34 cellular contexts compared by ENCODE assay signal in genomic region chr6:70889270-70889669, GRCh38.
"Had no signal": no experiment of that assay in that cellular context is flagged by ENCODE, and none has a peak within 500 bp of the region (broad histone marks: within the 10 kb centered on the region; RNA-seq: fewer than 3 reads in every experiment).

No MANE protein-coding gene starts in this region.

- FAIRE-seq: endometrium, endothelial cell of umbilical vein had no signal

- H3K27ac ChIP-seq: ascending aorta, breast epithelium, cardiac muscle cell, colonic mucosa, epithelial cell of prostate, esophagus squamous epithelium, gastroesophageal sphincter had no signal

- H3K36me3 ChIP-seq: ascending aorta, breast epithelium, cardiac muscle cell, colonic mucosa, esophagus squamous epithelium, gastroesophageal sphincter had no signal

- ATAC-seq: activated CD4-positive, alpha-beta T cell treated with anti-CD3 and anti-CD28 coated beads for 36 hours; activated CD8-positive, alpha-beta memory T cell treated with anti-CD3 and anti-CD28 coated beads, Interleukin-2, amount 10 ng/mL, durations not matched to agents 7 days and 5 days; activated CD8-positive, alpha-beta T cell treated with anti-CD3 and anti-CD28 coated beads, Interleukin-2, amount 10 ng/mL, durations not matched to agents 7 days and 5 days; activated naive CD4-positive, alpha-beta T cell treated with anti-CD3 and anti-CD28 coated beads, Interleukin-2, amount 50 U/mL, for 72 hours; gastroesophageal sphincter; T-helper 17 cell had no signal

- H3K27ac Mint-ChIP-seq: activated CD4-positive, alpha-beta memory T cell treated with anti-CD3 and anti-CD28 coated beads for 36 hours; activated CD4-positive, alpha-beta T cell treated with anti-CD3 and anti-CD28 coated beads for 36 hours; activated CD4-positive, alpha-beta T cell treated with anti-CD3 and anti-CD28 coated beads, Interleukin-2, amount 10 ng/mL, durations not matched to agents 24 days and 14 days; activated CD8-positive, alpha-beta memory T cell treated with anti-CD3 and anti-CD28 coated beads, Interleukin-2, amount 10 ng/mL, durations not matched to agents 7 days and 5 days; activated CD8-positive, alpha-beta T cell treated with anti-CD3 and anti-CD28 coated beads, Interleukin-2, amount 10 ng/mL, durations not matched to agents 7 days and 5 days; activated naive CD4-positive, alpha-beta T cell treated with anti-CD3 and anti-CD28 coated beads for 36 hours; activated naive CD8-positive, alpha-beta T cell treated with anti-CD3 and anti-CD28 coated beads, Interleukin-2, amount 10 ng/mL, durations not matched to agents 7 days and 5 days; activated T-helper 1 cell treated with anti-CD3 and anti-CD28 coated beads, Interleukin-12 subunit alpha, Interleukin-12 subunit beta, Interleukin-2, Interleukin-4 antibody, amounts not matched to agents 30 ng/mL and 10 ng/mL and 1 ng/mL, durations not matched to agents 14 hours and 24 hours and 36 hours; activated T-helper 2 cell treated with anti-CD3 and anti-CD28 coated beads, Interferon-gamma antibody, Interleukin-2, Interleukin-4, amounts not matched to agents 10 μg/mL and 5 μg/mL and 100 μg/mL, durations not matched to agents 14 hours and 24 hours and 36 hours; T-helper 17 cell; T-helper 2 cell treated with Interferon-gamma antibody and Interleukin-4, amounts not matched to agents 5 μg/mL and 100 μg/mL, for 36 hours had no signal

- H3K4me3 Mint-ChIP-seq: activated CD4-positive, alpha-beta memory T cell treated with anti-CD3 and anti-CD28 coated beads for 36 hours; activated CD4-positive, alpha-beta T cell treated with anti-CD3 and anti-CD28 coated beads for 36 hours; activated CD4-positive, alpha-beta T cell treated with anti-CD3 and anti-CD28 coated beads, Interleukin-2, amount 10 ng/mL, durations not matched to agents 24 days and 14 days; activated CD8-positive, alpha-beta memory T cell treated with anti-CD3 and anti-CD28 coated beads, Interleukin-2, amount 10 ng/mL, durations not matched to agents 7 days and 5 days; activated CD8-positive, alpha-beta T cell treated with anti-CD3 and anti-CD28 coated beads, Interleukin-2, amount 10 ng/mL, durations not matched to agents 7 days and 5 days; activated naive CD4-positive, alpha-beta T cell treated with anti-CD3 and anti-CD28 coated beads for 36 hours; activated naive CD8-positive, alpha-beta T cell treated with anti-CD3 and anti-CD28 coated beads, Interleukin-2, amount 10 ng/mL, durations not matched to agents 7 days and 5 days; activated T-helper 1 cell treated with anti-CD3 and anti-CD28 coated beads, Interleukin-12 subunit alpha, Interleukin-12 subunit beta, Interleukin-2, Interleukin-4 antibody, amounts not matched to agents 30 ng/mL and 10 ng/mL and 1 ng/mL, durations not matched to agents 14 hours and 24 hours and 36 hours; brain; T-helper 17 cell; T-helper 2 cell treated with Interferon-gamma antibody and Interleukin-4, amounts not matched to agents 5 μg/mL and 100 μg/mL, for 36 hours had no signal

- H3K27me3 ChIP-seq: ascending aorta, cardiac muscle cell, colonic mucosa, esophagus squamous epithelium, gastroesophageal sphincter had no signal

- H3K27me3 Mint-ChIP-seq: activated CD4-positive, alpha-beta T cell treated with anti-CD3 and anti-CD28 coated beads for 36 hours; activated naive CD8-positive, alpha-beta T cell treated with anti-CD3 and anti-CD28 coated beads, Interleukin-2, amount 10 ng/mL, durations not matched to agents 7 days and 5 days had no signal

- H3K4me1 Mint-ChIP-seq: activated CD4-positive, alpha-beta T cell treated with anti-CD3 and anti-CD28 coated beads for 36 hours; activated CD4-positive, alpha-beta T cell treated with anti-CD3 and anti-CD28 coated beads, Interleukin-2, amount 10 ng/mL, durations not matched to agents 24 days and 14 days; activated CD8-positive, alpha-beta memory T cell treated with anti-CD3 and anti-CD28 coated beads, Interleukin-2, amount 10 ng/mL, durations not matched to agents 7 days and 5 days; activated naive CD8-positive, alpha-beta T cell treated with anti-CD3 and anti-CD28 coated beads, Interleukin-2, amount 10 ng/mL, durations not matched to agents 7 days and 5 days had no signal

- H3K4me3 ChIP-seq: ascending aorta, breast epithelium, cardiac muscle cell, colonic mucosa, esophagus squamous epithelium, gastroesophageal sphincter had no signal

- H3K9me3 Mint-ChIP-seq: activated CD4-positive, alpha-beta memory T cell treated with anti-CD3 and anti-CD28 coated beads for 36 hours; activated CD4-positive, alpha-beta T cell treated with anti-CD3 and anti-CD28 coated beads, Interleukin-2, amount 10 ng/mL, durations not matched to agents 24 days and 14 days; activated naive CD4-positive, alpha-beta T cell treated with anti-CD3 and anti-CD28 coated beads for 36 hours; activated naive CD4-positive, alpha-beta T cell treated with anti-CD3 and anti-CD28 coated beads, Interleukin-2, amount 50 U/mL, for 72 hours; activated naive CD8-positive, alpha-beta T cell treated with anti-CD3 and anti-CD28 coated beads, Interleukin-2, amount 10 ng/mL, durations not matched to agents 7 days and 5 days; activated T-helper 1 cell treated with anti-CD3 and anti-CD28 coated beads, Interleukin-12 subunit alpha, Interleukin-12 subunit beta, Interleukin-2, Interleukin-4 antibody, amounts not matched to agents 30 ng/mL and 10 ng/mL and 1 ng/mL, durations not matched to agents 14 hours and 24 hours and 36 hours; activated T-helper 2 cell treated with anti-CD3 and anti-CD28 coated beads, Interferon-gamma antibody, Interleukin-2, Interleukin-4, amounts not matched to agents 10 μg/mL and 5 μg/mL and 100 μg/mL, durations not matched to agents 14 hours and 24 hours and 36 hours; T-helper 2 cell treated with Interferon-gamma antibody and Interleukin-4, amounts not matched to agents 5 μg/mL and 100 μg/mL, for 36 hours had no signal

- H3K36me3 Mint-ChIP-seq: activated CD4-positive, alpha-beta memory T cell treated with anti-CD3 and anti-CD28 coated beads for 36 hours; activated CD8-positive, alpha-beta memory T cell treated with anti-CD3 and anti-CD28 coated beads, Interleukin-2, amount 10 ng/mL, durations not matched to agents 7 days and 5 days; activated naive CD4-positive, alpha-beta T cell treated with anti-CD3 and anti-CD28 coated beads, Interleukin-2, amount 50 U/mL, for 72 hours; activated naive CD8-positive, alpha-beta T cell treated with anti-CD3 and anti-CD28 coated beads, Interleukin-2, amount 10 ng/mL, durations not matched to agents 7 days and 5 days; brain had no signal

- H3K9me3 ChIP-seq: ascending aorta, breast epithelium, colonic mucosa, esophagus squamous epithelium, gastroesophageal sphincter had no signal

- DNase-seq: activated CD4-positive, alpha-beta memory T cell treated with anti-CD3 and anti-CD28 coated beads for 36 hours; activated CD4-positive, alpha-beta T cell treated with anti-CD3 and anti-CD28 coated beads for 36 hours; activated CD4-positive, alpha-beta T cell treated with anti-CD3 and anti-CD28 coated beads, Interleukin-2, amount 10 ng/mL, durations not matched to agents 24 days and 14 days; activated CD4-positive, CD25-positive, alpha-beta regulatory T cell; activated CD4-positive, CD25-positive, alpha-beta regulatory T cell treated with anti-CD3 and anti-CD28 coated beads, Interleukin-2, amount 50 U/mL, for 72 hours; activated CD8-positive, alpha-beta memory T cell treated with anti-CD3 and anti-CD28 coated beads, Interleukin-2, amount 10 ng/mL, durations not matched to agents 7 days and 5 days; activated CD8-positive, alpha-beta memory T cell treated with anti-CD3 and anti-CD28 coated beads, Interleukin-2, amount 50 U/mL, for 4 hours; activated CD8-positive, alpha-beta T cell treated with anti-CD3 and anti-CD28 coated beads, Interleukin-2, amount 10 ng/mL, durations not matched to agents 7 days and 5 days; activated effector memory CD4-positive, alpha-beta T cell treated with anti-CD3 and anti-CD28 coated beads, Interleukin-2, amount 50 U/mL, for 16 hours; activated naive CD4-positive, alpha-beta T cell treated with anti-CD3 and anti-CD28 coated beads for 36 hours; activated naive CD8-positive, alpha-beta T cell treated with anti-CD3 and anti-CD28 coated beads, Interleukin-2, amount 10 ng/mL, durations not matched to agents 7 days and 5 days; activated T-cell treated with anti-CD3 and anti-CD28 coated beads, Interleukin-2, amount 50 U/mL, for 1 hour; activated T-cell treated with anti-CD3 and anti-CD28 coated beads, Interleukin-2, amount 50 U/mL, for 48 hours; central memory CD4-positive, alpha-beta T cell; cerebellar nuclear complex; colonic mucosa; effector CD8-positive, alpha-beta T cell; esophagus squamous epithelium; foreskin melanocyte; T-helper 1 cell; T-helper 17 cell; T1000 had no signal

- H3K4me1 ChIP-seq: ascending aorta, breast epithelium, colonic mucosa, esophagus squamous epithelium, gastroesophageal sphincter had no signal
